Comparison of ENCODE assay signal across 34 cellular contexts in genomic region chr7:44538093-44538797, GRCh38. TPM values are rescaled to one million over a fixed set of nuclear protein-coding genes. Genes with fewer than 3 reads are reported as not detected.
"Had no signal": no experiment of that assay in that cellular context is flagged by ENCODE, and none has a peak within 500 bp of the region (broad histone marks: within the 10 kb centered on the region; RNA-seq: fewer than 3 reads in every experiment).

No MANE protein-coding gene starts in this region.

- H3K4me1 Mint-ChIP-seq: activated CD4-positive, alpha-beta T cell treated with anti-CD3 and anti-CD28 coated beads, Interleukin-2, amount 10 ng/mL, durations not matched to agents 24 days and 14 days; immature natural killer cell; memory B cell had no signal

- H3K27me3 ChIP-seq: esophagus squamous epithelium, upper lobe of left lung, vagina had no signal

- H3K36me3 Mint-ChIP-seq: activated CD4-positive, alpha-beta memory T cell treated with anti-CD3 and anti-CD28 coated beads for 36 hours; activated naive CD8-positive, alpha-beta T cell; immature natural killer cell; memory B cell; naive thymus-derived CD4-positive, alpha-beta T cell had no signal

- ATAC-seq: left colon; naive thymus-derived CD4-positive, alpha-beta T cell; right cardiac atrium had no signal

- H3K27me3 Mint-ChIP-seq: activated CD4-positive, alpha-beta memory T cell treated with anti-CD3 and anti-CD28 coated beads for 36 hours; activated CD4-positive, alpha-beta T cell treated with anti-CD3 and anti-CD28 coated beads, Interleukin-2, amount 10 ng/mL, durations not matched to agents 24 days and 14 days; activated naive CD8-positive, alpha-beta T cell; dendritic cell treated with granulocyte-macrophage colony-stimulating factor and Interleukin-4, amounts not matched to agents 40 ng/mL and 50 ng/mL, for 4 days; memory B cell; naive thymus-derived CD4-positive, alpha-beta T cell; stimulated activated naive CD8-positive, alpha-beta T cell treated with anti-CD3 and anti-CD28 coated beads, Interleukin-15, Interleukin-2, amounts not matched to agents 100 ng/mL and 50 ng/mL, for 24 hours had no signal

- H3K9me3 ChIP-seq: esophagus squamous epithelium, upper lobe of left lung, vagina had no signal

- H3K4me1 ChIP-seq: vagina had no signal

- H3K4me3 Mint-ChIP-seq: activated CD4-positive, alpha-beta memory T cell treated with anti-CD3 and anti-CD28 coated beads for 36 hours; activated CD4-positive, alpha-beta T cell treated with anti-CD3 and anti-CD28 coated beads, Interleukin-2, amount 10 ng/mL, durations not matched to agents 24 days and 14 days; activated naive CD8-positive, alpha-beta T cell; activated T-helper 1 cell treated with anti-CD3 and anti-CD28 coated beads, Interleukin-12 subunit alpha, Interleukin-12 subunit beta, Interleukin-2, Interleukin-4 antibody, amounts not matched to agents 30 ng/mL and 10 ng/mL and 1 ng/mL, durations not matched to agents 14 hours and 24 hours and 36 hours; central memory CD8-positive, alpha-beta T cell; dendritic cell treated with granulocyte-macrophage colony-stimulating factor and Interleukin-4, amounts not matched to agents 40 ng/mL and 50 ng/mL, for 4 days; immature natural killer cell; memory B cell; naive thymus-derived CD4-positive, alpha-beta T cell; stimulated activated naive CD8-positive, alpha-beta T cell treated with anti-CD3 and anti-CD28 coated beads, Interleukin-15, Interleukin-2, amounts not matched to agents 100 ng/mL and 50 ng/mL, for 24 hours had no signal

- H3K4me3 ChIP-seq: esophagus squamous epithelium, upper lobe of left lung, vagina had no signal

- H3K9me3 Mint-ChIP-seq: activated CD4-positive, alpha-beta memory T cell treated with anti-CD3 and anti-CD28 coated beads for 36 hours; activated CD4-positive, alpha-beta T cell treated with anti-CD3 and anti-CD28 coated beads, Interleukin-2, amount 10 ng/mL, durations not matched to agents 24 days and 14 days; activated T-helper 1 cell treated with anti-CD3 and anti-CD28 coated beads, Interleukin-12 subunit alpha, Interleukin-12 subunit beta, Interleukin-2, Interleukin-4 antibody, amounts not matched to agents 30 ng/mL and 10 ng/mL and 1 ng/mL, durations not matched to agents 14 hours and 24 hours and 36 hours; central memory CD8-positive, alpha-beta T cell; dendritic cell treated with granulocyte-macrophage colony-stimulating factor and Interleukin-4, amounts not matched to agents 40 ng/mL and 50 ng/mL, for 4 days; immature natural killer cell; memory B cell; naive thymus-derived CD4-positive, alpha-beta T cell; stimulated activated naive CD8-positive, alpha-beta T cell treated with anti-CD3 and anti-CD28 coated beads, Interleukin-15, Interleukin-2, amounts not matched to agents 100 ng/mL and 50 ng/mL, for 24 hours had no signal

- H3K27ac Mint-ChIP-seq: activated CD4-positive, alpha-beta memory T cell treated with anti-CD3 and anti-CD28 coated beads for 36 hours; activated CD4-positive, alpha-beta T cell treated with anti-CD3 and anti-CD28 coated beads, Interleukin-2, amount 10 ng/mL, durations not matched to agents 24 days and 14 days; activated naive CD8-positive, alpha-beta T cell; activated T-helper 1 cell treated with anti-CD3 and anti-CD28 coated beads, Interleukin-12 subunit alpha, Interleukin-12 subunit beta, Interleukin-2, Interleukin-4 antibody, amounts not matched to agents 30 ng/mL and 10 ng/mL and 1 ng/mL, durations not matched to agents 14 hours and 24 hours and 36 hours; dendritic cell treated with granulocyte-macrophage colony-stimulating factor and Interleukin-4, amounts not matched to agents 40 ng/mL and 50 ng/mL, for 4 days; immature natural killer cell; memory B cell; naive thymus-derived CD4-positive, alpha-beta T cell; stimulated activated naive CD8-positive, alpha-beta T cell treated with anti-CD3 and anti-CD28 coated beads, Interleukin-15, Interleukin-2, amounts not matched to agents 100 ng/mL and 50 ng/mL, for 24 hours had no signal

- H3K27ac ChIP-seq: epithelial cell of prostate, esophagus squamous epithelium, upper lobe of left lung, vagina had no signal

- DNase-seq: activated CD4-positive, alpha-beta memory T cell treated with anti-CD3 and anti-CD28 coated beads for 36 hours; activated CD4-positive, alpha-beta T cell treated with anti-CD3 and anti-CD28 coated beads, Interleukin-2, amount 10 ng/mL, durations not matched to agents 24 days and 14 days; activated CD4-positive, CD25-positive, alpha-beta regulatory T cell treated with anti-CD3 and anti-CD28 coated beads, Interleukin-2, amount 50 U/mL, for 72 hours; activated CD8-positive, alpha-beta memory T cell treated with anti-CD3 and anti-CD28 coated beads, Interleukin-2, amount 50 U/mL, for 4 hours; activated naive CD4-positive, alpha-beta T cell treated with Interleukin-2 at 50 U/mL for 16 hours; activated T-cell treated with anti-CD3 and anti-CD28 coated beads, Interleukin-2, amount 50 U/mL, for 1 hour; anterior cingulate cortex; effector CD8-positive, alpha-beta T cell; esophagus squamous epithelium; foreskin melanocyte; hippocampal formation; immature natural killer cell; kidney; left colon; midbrain; naive thymus-derived CD4-positive, alpha-beta T cell; occipital lobe; right cardiac atrium; stimulated activated CD4-positive, alpha-beta T cell treated with anti-CD3 and anti-CD28 coated beads, Interleukin-12 subunit alpha, Interleukin-12 subunit beta, amount 100 ng/mL, for 4 hours; stimulated activated CD4-positive, alpha-beta T cell treated with anti-CD3 and anti-CD28 coated beads, Interleukin-4, amount 100 ng/mL, for 1 hour; substantia nigra; T-helper 2 cell; upper lobe of left lung had no signal

- H3K36me3 ChIP-seq: esophagus squamous epithelium, upper lobe of left lung, vagina had no signal

RNA-seq across cellular contexts. Expression of gene NPC1L1, which starts 2.9 kb away (rescaled TPM):
- total RNA-seq: activated CD4-positive, alpha-beta T cell treated with anti-CD3 and anti-CD28 coated beads, Interleukin-2, amount 10 ng/mL, durations not matched to agents 24 days and 14 days; activated CD8-positive, alpha-beta memory T cell treated with anti-CD3 and anti-CD28 coated beads for 36 hours; activated T-helper 1 cell treated with anti-CD3 and anti-CD28 coated beads, Interleukin-12 subunit alpha, Interleukin-12 subunit beta, Interleukin-2, Interleukin-4 antibody, amounts not matched to agents 30 ng/mL and 10 ng/mL and 1 ng/mL, durations not matched to agents 14 hours and 24 hours and 36 hours; glomerular endothelial cell had no signal
- polyA plus RNA-seq: immature natural killer cell; naive thymus-derived CD4-positive, alpha-beta T cell; neural cell had no signal
